In the genomic region with DNA sequence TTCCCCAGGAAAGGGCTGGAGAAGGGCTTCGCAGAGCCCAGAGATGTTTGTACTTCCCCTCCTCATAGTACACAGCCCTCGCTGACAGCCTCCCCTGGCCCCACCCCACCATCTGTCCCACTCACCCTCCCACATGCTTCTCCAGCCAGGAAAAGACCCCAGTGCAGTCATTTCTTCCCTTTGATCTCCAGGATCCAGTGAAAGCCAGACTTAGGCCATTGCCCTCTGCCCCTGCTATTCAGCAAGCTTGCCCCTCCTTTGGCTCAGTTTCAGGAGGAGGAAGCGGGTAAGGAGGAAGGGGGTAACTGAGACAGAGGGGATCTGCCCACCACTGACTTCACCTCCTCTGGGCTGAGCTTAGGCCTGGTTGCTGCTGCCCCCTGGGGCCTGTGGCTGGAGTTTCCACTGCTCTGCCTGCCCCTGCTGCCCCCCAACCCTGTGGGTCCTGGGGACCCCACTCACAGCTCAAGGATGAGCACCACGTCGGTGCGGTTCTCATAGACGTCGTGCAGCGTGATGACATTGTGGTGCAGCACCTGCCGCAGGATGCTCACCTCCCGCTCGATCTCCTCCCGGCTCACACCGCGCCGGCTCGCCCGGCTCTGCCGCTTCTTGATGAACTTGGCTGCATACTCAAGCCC, we compare ENCODE assay signal across 12 cellular contexts.
DNase-seq lines count a peak whose midpoint lies in the region; ATAC-seq and TF ChIP-seq lines count a peak whose summit lies in the region.
"Had no signal": no experiment of that assay in that cellular context is flagged by ENCODE, and none has a peak within 500 bp of the region (broad histone marks: within the 10 kb centered on the region; RNA-seq: fewer than 3 reads in every experiment).

No MANE protein-coding gene starts in this region.

- no peak overlapping the region for H3K4me3 Mint-ChIP-seq in activated CD8-positive, alpha-beta memory T cell treated with anti-CD3 and anti-CD28 coated beads, Interleukin-2, amount 10 ng/mL, durations not matched to agents 7 days and 5 days
- H3K4me3 Mint-ChIP-seq: stimulated activated naive CD8-positive, alpha-beta T cell treated with anti-CD3 and anti-CD28 coated beads, Interleukin-15, Interleukin-2, amounts not matched to agents 100 ng/mL and 50 ng/mL, for 24 hours had no signal

- no TSS peak for BruUV-seq in OCI-LY7 (replicated peaks; lab: Mats Ljungman, UMichigan)

- H3K36me3 ChIP-seq in OCI-LY7 (ENCODE audit: insufficient read depth, low read length) (no peaks in the 10 kb centered on the region), subcutaneous abdominal adipose tissue (ENCODE audit: control insufficient read depth in 5 of 5, insufficient read depth in 5 of 5, low read length in 5 of 5) (peaks cover 0 to 12% (median 4%) of the 10 kb centered on the region in 5 donors)

- H3K79me2 ChIP-seq in OCI-LY7 (ENCODE audit: insufficient read depth, low read depth, low read length) = no peaks in the 10 kb centered on the region

- intact Hi-C loops in OCI-LY7 (cut with micrococcal nuclease; ENCODE audit: unreplicated experiment) = no loop called here

- no peaks in the 10 kb centered on the region for H3K9me3 Mint-ChIP-seq in activated CD8-positive, alpha-beta memory T cell treated with anti-CD3 and anti-CD28 coated beads, Interleukin-2, amount 10 ng/mL, durations not matched to agents 7 days and 5 days (ENCODE audit: low read depth)
- H3K9me3 Mint-ChIP-seq: stimulated activated naive CD8-positive, alpha-beta T cell treated with anti-CD3 and anti-CD28 coated beads, Interleukin-15, Interleukin-2, amounts not matched to agents 100 ng/mL and 50 ng/mL, for 24 hours had no signal

- H3K4me1 ChIP-seq in OCI-LY7 (ENCODE audit: insufficient read depth, low read length, poor library complexity, severe bottlenecking) (peaks cover 37% of the 10 kb centered on the region), subcutaneous abdominal adipose tissue (ENCODE audit: control insufficient read depth in 5 of 5, insufficient read depth in 5 of 5, low read length in 5 of 5) (peaks cover 11 to 59% (median 57%) of the 10 kb centered on the region in 5 donors)

- no peaks in the 10 kb centered on the region for H3K9me2 ChIP-seq in OCI-LY7 (ENCODE audit: insufficient read depth, low read length)

- H4K20me1 ChIP-seq in OCI-LY7 (ENCODE audit: insufficient read depth, low read length) = no peaks in the 10 kb centered on the region

- CTCF ChIA-PET in activated CD8-positive, alpha-beta memory T cell treated with anti-CD3 and anti-CD28 coated beads, Interleukin-2, amount 10 ng/mL, durations not matched to agents 7 days and 5 days (lab: Charles Lee) = interaction anchor here (0.6 to 1.4 kb wide), 5 partner anchors 10 to 91 kb away, joined by 3 to 7 read pairs (median 3); no protein-coding TSS in a partner anchor
- CTCF ChIA-PET in OCI-LY7 (lab: Charles Lee; ENCODE audit: unreplicated experiment) = interaction anchor here (2.0 kb wide), 1 partner anchor 28 kb away, joined by 4 read pairs; no protein-coding TSS in a partner anchor

- H2AFZ ChIP-seq in OCI-LY7 (ENCODE audit: low read length) = peak overlapping the region; percentile 51; the same call in 1 of the 2 replicates

- H3K36me3 Mint-ChIP-seq in activated CD8-positive, alpha-beta memory T cell treated with anti-CD3 and anti-CD28 coated beads, Interleukin-2, amount 10 ng/mL, durations not matched to agents 7 days and 5 days = no peaks in the 10 kb centered on the region

- H3K4me3 ChIP-seq in OCI-LY7 (ENCODE audit: low read depth, low read length, poor library complexity, severe bottlenecking) = no peak overlapping the region
- H3K4me3 ChIP-seq in subcutaneous abdominal adipose tissue (ENCODE audit: low read depth in 1 of 5, low read length in 5 of 5) = no peak overlapping the region

- no peak overlapping the region for H3K4me2 ChIP-seq in OCI-LY7 (ENCODE audit: low read length)

- H3K27me3 Mint-ChIP-seq in activated CD8-positive, alpha-beta memory T cell treated with anti-CD3 and anti-CD28 coated beads, Interleukin-2, amount 10 ng/mL, durations not matched to agents 7 days and 5 days = no peaks in the 10 kb centered on the region
- H3K27me3 Mint-ChIP-seq: stimulated activated naive CD8-positive, alpha-beta T cell treated with anti-CD3 and anti-CD28 coated beads, Interleukin-15, Interleukin-2, amounts not matched to agents 100 ng/mL and 50 ng/mL, for 24 hours had no signal

- ATAC-seq in activated CD8-positive, alpha-beta memory T cell treated with anti-CD3 and anti-CD28 coated beads, Interleukin-2, amount 10 ng/mL, durations not matched to agents 7 days and 5 days = no peak
- ATAC-seq in GM21529 (IDR thresholded peaks at IDR 0.05; ENCODE audit: unreplicated experiment) (no peak), GM18870 (IDR thresholded peaks at IDR 0.05; ENCODE audit: unreplicated experiment) (no peak)

- H3K27me3 ChIP-seq in subcutaneous abdominal adipose tissue (ENCODE audit: control insufficient read depth in 5 of 5, insufficient read depth in 4 of 5, low read length in 5 of 5) = no peaks in the 10 kb centered on the region

- peaks cover 17% of the 10 kb centered on the region for H3K4me1 Mint-ChIP-seq in activated CD8-positive, alpha-beta memory T cell treated with anti-CD3 and anti-CD28 coated beads, Interleukin-2, amount 10 ng/mL, durations not matched to agents 7 days and 5 days

- H3K9me3 ChIP-seq in OCI-LY7 (ENCODE audit: low read length) (no peaks in the 10 kb centered on the region), subcutaneous abdominal adipose tissue (ENCODE audit: control insufficient read depth in 5 of 5, low read length in 5 of 5) (no peaks in the 10 kb centered on the region)

- peak; percentile 46; the same call in 1 of the 2 replicates for TF ChIP-seq CTCF in OCI-LY7 (conservative IDR thresholded peaks at IDR 0.05; ENCODE audit: low read length)

- POLR2A ChIA-PET in OCI-LY7 (lab: Charles Lee) = interaction anchor here (1.0 kb wide), 1 partner anchor 15 kb away, joined by 3 read pairs; no protein-coding TSS in a partner anchor

- no peak overlapping the region for H3K27ac Mint-ChIP-seq in activated CD8-positive, alpha-beta memory T cell treated with anti-CD3 and anti-CD28 coated beads, Interleukin-2, amount 10 ng/mL, durations not matched to agents 7 days and 5 days

- no peak overlapping the region for H3K9ac ChIP-seq in subcutaneous abdominal adipose tissue (ENCODE audit: low read length in 5 of 5)

- no peak overlapping the region for H3K27ac ChIP-seq in OCI-LY7 (ENCODE audit: low read depth, low read length, poor library complexity, severe bottlenecking)
- H3K27ac ChIP-seq in subcutaneous abdominal adipose tissue (ENCODE audit: low read depth, low read length) = peak overlapping the region; percentile 97

- DNase-seq in activated CD8-positive, alpha-beta memory T cell treated with anti-CD3 and anti-CD28 coated beads, Interleukin-2, amount 50 U/mL, for 48 hours = peak; percentile 46
- no peak for DNase-seq in activated CD8-positive, alpha-beta memory T cell treated with anti-CD3 and anti-CD28 coated beads, Interleukin-2, amount 10 ng/mL, durations not matched to agents 7 days and 5 days
- DNase-seq in OCI-LY7 (ENCODE audit: low spot score) = peak; percentile 34
- DNase-seq in iPS-NIHi11 (ENCODE audit: low spot score) = peak; percentile 60
- no peak for DNase-seq in stimulated activated CD4-positive, alpha-beta T cell treated with anti-CD3 and anti-CD28 coated beads, Interleukin-2, amount 100 ng/mL, for 24 hours
- DNase-seq: activated gamma-delta T cell, EL, NCI-H146 had no signal

Comparison
In these comparisons a context has a peak if more than half of its experiments do, and no peak if none do; other contexts are left out.
1. DNase-seq: peak in activated CD8-positive, alpha-beta memory T cell treated with anti-CD3 and anti-CD28 coated beads, Interleukin-2, amount 50 U/mL, for 48 hours (single experiment), OCI-LY7 (single experiment) and iPS-NIHi11 (single experiment); none in activated CD8-positive, alpha-beta memory T cell treated with anti-CD3 and anti-CD28 coated beads, Interleukin-2, amount 10 ng/mL, durations not matched to agents 7 days and 5 days (single experiment) and stimulated activated CD4-positive, alpha-beta T cell treated with anti-CD3 and anti-CD28 coated beads, Interleukin-2, amount 100 ng/mL, for 24 hours (0 of 2).